ENCODE assay signal across 22 cellular contexts in the genomic region with DNA sequence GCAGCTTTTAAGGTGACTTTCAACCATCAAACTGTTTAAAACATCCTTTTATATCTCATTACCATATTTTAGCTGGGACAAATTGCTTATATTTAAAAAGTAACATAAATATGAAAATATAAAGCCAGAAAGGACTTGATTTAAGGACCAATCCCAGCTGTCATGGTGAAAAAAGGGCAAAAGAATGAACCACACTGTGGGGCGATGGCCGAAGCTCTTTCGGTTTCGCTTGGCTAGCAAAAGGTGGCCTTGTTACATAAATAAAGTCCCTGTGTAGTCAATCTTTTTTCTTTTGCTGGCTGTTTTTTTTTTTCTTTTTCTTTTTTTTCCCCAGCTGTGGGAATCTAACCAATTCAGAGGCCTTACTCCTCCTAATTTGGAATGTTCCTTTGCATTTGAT. TPM values are rescaled to one million over a fixed set of nuclear protein-coding genes. Genes with fewer than 3 reads are reported as not detected.
DNase-seq lines count a peak whose midpoint lies in the region; ATAC-seq and TF ChIP-seq lines count a peak whose summit lies in the region.
"Had no signal": no experiment of that assay in that cellular context is flagged by ENCODE, and none has a peak within 500 bp of the region (broad histone marks: within the 10 kb centered on the region; RNA-seq: fewer than 3 reads in every experiment).

No MANE protein-coding gene starts in this region.

- H3K9me3 ChIP-seq in MM.1S (replicated peaks; ENCODE audit: insufficient read depth, low read length) (no peaks in the 10 kb centered on the region), right lobe of liver (no peaks in the 10 kb centered on the region), stomach (no peaks in the 10 kb centered on the region)
- H3K9me3 ChIP-seq: BE2C had no signal

- H3K9ac ChIP-seq in MM.1S (ENCODE audit: low read length), result peak overlapping the region; percentile 42; the same call in 1 of the 2 replicates

- H3K4me1 ChIP-seq in MM.1S (ENCODE audit: low read length), result 0 out of 2 replicates have a peak, but pooled peaks cover 11% of the 10 kb centered on the region
- H3K4me1 ChIP-seq in right lobe of liver, result peaks cover 0 to 13% (median 0%) of the 10 kb centered on the region in 4 donors
- peaks cover 0 to 11% (median 7%) of the 10 kb centered on the region in 4 donors for H3K4me1 ChIP-seq in stomach

- H3K36me3 ChIP-seq in MM.1S (replicated peaks; ENCODE audit: insufficient read depth, low read length), result no peaks in the 10 kb centered on the region
- H3K36me3 ChIP-seq in right lobe of liver, result no peaks in the 10 kb centered on the region
- H3K36me3 ChIP-seq in stomach, result peaks cover 0 to 6% (median 0%) of the 10 kb centered on the region in 4 donors
- H3K36me3 ChIP-seq: BE2C, WERI-Rb-1 had no signal

- 86% methylated on average over 4 of the region's 4 CpGs for WGBS in right lobe of liver (ENCODE audit: insufficient coverage, low coverage, low lambda C conversion rate, missing lambda C conversion rate)
- 72 to 99% (median 87%) methylated on average over 4 of the region's 4 CpGs for WGBS in stomach, 5 donors

- H3F3A ChIP-seq in MM.1S (ENCODE audit: insufficient read depth, low read length), result peaks cover 5% of the 10 kb centered on the region; the same call in 1 of the 2 replicates

- no peaks in the 10 kb centered on the region for H3K27me3 ChIP-seq in MM.1S (replicated peaks; ENCODE audit: insufficient read depth, low read length)
- no peaks in the 10 kb centered on the region for H3K27me3 ChIP-seq in right lobe of liver
- H3K27me3 ChIP-seq in stomach, result no peaks in the 10 kb centered on the region
- H3K27me3 ChIP-seq: BE2C had no signal

- TF ChIP-seq POLR2A in right lobe of liver (IDR thresholded peaks at IDR 0.05) (no peak), stomach (IDR thresholded peaks at IDR 0.05) (no peak)

- H3K27ac ChIP-seq in MM.1S (ENCODE audit: low read length) (peak overlapping the region; percentile 65; the same call in 1 of the 2 replicates), cingulate gyrus (ENCODE audit: low read depth, low read length) (peak overlapping the region; percentile 50), right lobe of liver (peak overlapping the region in 1 of 3 donors; percentile 62), stomach (peak overlapping the region in 2 of 5 donors; percentile 42 to 65)
- H3K27ac ChIP-seq: WERI-Rb-1 had no signal

- ATAC-seq in right lobe of liver, result peak; percentile 72 to 86 (median 76)
- no peak for ATAC-seq in GM21529 (IDR thresholded peaks at IDR 0.05; ENCODE audit: unreplicated experiment)
- ATAC-seq: Right ventricle myocardium inferior had no signal

- TF ChIP-seq CTCF in MM.1S (IDR thresholded peaks at IDR 0.05; ENCODE audit: low read length) (no peak), right lobe of liver (IDR thresholded peaks at IDR 0.05) (no peak), stomach (IDR thresholded peaks at IDR 0.05) (no peak)

- H2AFZ ChIP-seq in MM.1S (ENCODE audit: low read length), result no peak overlapping the region; the same call in 1 of the 2 replicates

- intact Hi-C loops in right lobe of liver (cut with DNase I) (no loop called here), stomach (cut with DNase I; ENCODE audit: low total_unique reads) (no loop called here)

- H3K9me2 ChIP-seq in MM.1S (replicated peaks; ENCODE audit: insufficient read depth, low read length), result no peaks in the 10 kb centered on the region

- DNase-seq in MM.1S (peak; percentile 60), right lobe of liver (no peak), stomach (peak; percentile 41), NCI-H128 (lab: John Stamatoyannopoulos, UW; ENCODE audit: unreplicated experiment) (no peak)
- no peak for DNase-seq in stimulated activated naive CD4-positive, alpha-beta T cell treated with Interleukin-2 at 50 U/mL for 16 hours (lab: John Stamatoyannopoulos, UW)
- DNase-seq in activated CD4-positive, alpha-beta T cell treated with anti-CD3 and anti-CD28 coated beads for 48 hours, result no peak
- DNase-seq: activated CD4-positive, alpha-beta T cell treated with anti-CD3 and anti-CD28 coated beads, Interleukin-2, amount 10 ng/mL, durations not matched to agents 24 days and 14 days; activated T-cell treated with anti-CD3 and anti-CD28 coated beads, Interleukin-2, amount 50 U/mL, for 48 hours; BE2C; CD8-positive, alpha-beta memory T cell; effector CD8-positive, alpha-beta T cell; glutamatergic neuron; KG1; kidney; retina; small intestine; stimulated activated CD8-positive, alpha-beta memory T cell treated with anti-CD3 and anti-CD28 coated beads, Interleukin-4, amount 100 ng/mL, for 48 hours; T-helper 9 cell; WERI-Rb-1 had no signal

- H4K20me1 ChIP-seq in MM.1S (ENCODE audit: insufficient read depth, low read length), result no peaks in the 10 kb centered on the region

- no peak for TF ChIP-seq EP300 in stomach (IDR thresholded peaks at IDR 0.05)

- H3K4me3 ChIP-seq in MM.1S (ENCODE audit: low read length), result peak overlapping the region; percentile 18; the same call in 1 of the 2 replicates
- peak overlapping the region in 1 of 3 donors; percentile 1 for H3K4me3 ChIP-seq in right lobe of liver
- no peak overlapping the region for H3K4me3 ChIP-seq in stomach

- H3K4me2 ChIP-seq in MM.1S (ENCODE audit: low read depth, low read length), result peak overlapping the region; percentile 44

- no peaks in the 10 kb centered on the region for H3K79me2 ChIP-seq in MM.1S (ENCODE audit: low read length)

RNA-seq across cellular contexts. Expression of a gene that starts 50.9 kb away (rescaled TPM):
- total RNA-seq in right lobe of liver, result 1 to 10 TPM; 4.3 to 6.0 (median 5.2) TPM
- 10 to 100 TPM in 3 of 5 donors, 1 to 10 TPM in 2; 4.7 to 30.1 (median 10.4) TPM for total RNA-seq in stomach
- polyA plus RNA-seq in stomach, result 1 to 10 TPM; 3.4 to 7.0 (median 6.9) TPM

Comparison
In these comparisons a context has a peak if more than half of its experiments do, and no peak if none do; other contexts are left out.
1. DNase-seq: peak in MM.1S (single experiment) and stomach (single experiment); none in right lobe of liver (0 of 3), stimulated activated naive CD4-positive, alpha-beta T cell treated with Interleukin-2 at 50 U/mL for 16 hours (single experiment), NCI-H128 (single experiment) and activated CD4-positive, alpha-beta T cell treated with anti-CD3 and anti-CD28 coated beads for 48 hours (single experiment).